ENCODE assay signal across 15 cellular contexts in genomic region chr19:45601115-45601514, GRCh38. TPM values are rescaled to one million over a fixed set of nuclear protein-coding genes. Genes with fewer than 3 reads are reported as not detected.
DNase-seq lines count a peak whose midpoint lies in the region; ATAC-seq, FAIRE-seq and TF ChIP-seq lines count a peak whose summit lies in the region.
"Had no signal": no experiment of that assay in that cellular context is flagged by ENCODE, and none has a peak within 500 bp of the region (broad histone marks: within the 10 kb centered on the region; RNA-seq: fewer than 3 reads in every experiment).

No MANE protein-coding gene starts in this region.

- peaks cover 4% of the 10 kb centered on the region for H3K36me3 Mint-ChIP-seq in activated CD4-positive, alpha-beta T cell treated with anti-CD3 and anti-CD28 coated beads, Interleukin-2, amount 10 ng/mL, durations not matched to agents 7 days and 5 days (ENCODE audit: low read depth)
- H3K36me3 Mint-ChIP-seq: stimulated activated memory B cell treated with anti-CD40 and anti-IgM and Interleukin-4, amounts not matched to agents 10 μg/mL and 1 μg/mL and 100 μg/mL, for 72 hours had no signal

- no peak for TF ChIP-seq RAD21 in SK-N-SH (IDR thresholded peaks at IDR 0.05; ENCODE audit: low read length)

- H3K9ac ChIP-seq in SK-N-SH (no peak overlapping the region), endothelial cell of umbilical vein (replicated peaks; ENCODE audit: extremely low read depth, insufficient read depth, low read length) (peak overlapping the region; percentile 66)
- H3K9ac ChIP-seq: KMS-11 had no signal

- no peaks in the 10 kb centered on the region for H3K9me3 Mint-ChIP-seq in activated CD4-positive, alpha-beta T cell treated with anti-CD3 and anti-CD28 coated beads, Interleukin-2, amount 10 ng/mL, durations not matched to agents 7 days and 5 days
- H3K9me3 Mint-ChIP-seq: stimulated activated memory B cell treated with anti-CD40 and anti-IgM and Interleukin-4, amounts not matched to agents 10 μg/mL and 1 μg/mL and 100 μg/mL, for 72 hours had no signal

- peaks cover 9% of the 10 kb centered on the region for H3F3A ChIP-seq in SK-N-SH (replicated peaks; ENCODE audit: insufficient read depth)

- peaks cover 69% of the 10 kb centered on the region for H3K27me3 Mint-ChIP-seq in activated CD4-positive, alpha-beta T cell treated with anti-CD3 and anti-CD28 coated beads, Interleukin-2, amount 10 ng/mL, durations not matched to agents 7 days and 5 days

- no peaks in the 10 kb centered on the region for H4K20me1 ChIP-seq in SK-N-SH (ENCODE audit: insufficient read depth)
- H4K20me1 ChIP-seq in endothelial cell of umbilical vein (replicated peaks; ENCODE audit: control insufficient read depth, extremely low read depth, insufficient read depth, low read length): no peaks in the 10 kb centered on the region

- DNase-seq in SK-N-SH (no peak), endothelial cell of umbilical vein (ENCODE audit: low read depth, low spot score) (peak; percentile 18), transverse colon (no peak), NCI-H1694 treated with DMSO at 0.1 percent for 48 hours (lab: John Stamatoyannopoulos, UW) (no peak)
- no peak for DNase-seq in activated CD4-positive, alpha-beta T cell treated with anti-CD3 and anti-CD28 coated beads, Interleukin-2, amount 10 ng/mL, durations not matched to agents 7 days and 5 days
- DNase-seq: activated T-cell treated with anti-CD3 and anti-CD28 coated beads, Interleukin-2, amount 50 U/mL, for 48 hours; NCI-H2029 had no signal

- H3K79me2 ChIP-seq in SK-N-SH (ENCODE audit: insufficient read depth) (no peaks in the 10 kb centered on the region), endothelial cell of umbilical vein (ENCODE audit: control insufficient read depth, insufficient read depth, low read length) (peaks cover 40% of the 10 kb centered on the region)

- no peak for TF ChIP-seq EP300 in SK-N-SH (IDR thresholded peaks at IDR 0.05; ENCODE audit: borderline replicate concordance in 1 of 2, low read depth in 1 of 2, low read length in 1 of 2)
- no peak for TF ChIP-seq EP300 in transverse colon (IDR thresholded peaks at IDR 0.05; ENCODE audit: low read depth)

- H3K36me3 ChIP-seq in SK-N-SH (replicated peaks in 1 of 2; ENCODE audit: control insufficient read depth in 1 of 2, insufficient read depth in 2 of 2, low read length in 1 of 2): no peaks in the 10 kb centered on the region
- no peaks in the 10 kb centered on the region for H3K36me3 ChIP-seq in endothelial cell of umbilical vein (ENCODE audit: control insufficient read depth in 2 of 2, extremely low read depth in 1 of 2, insufficient read depth in 2 of 2, low read length in 2 of 2)
- H3K36me3 ChIP-seq in mesodermal cell (ENCODE audit: control insufficient read depth, insufficient read depth, low read length): no peaks in the 10 kb centered on the region
- H3K36me3 ChIP-seq in transverse colon: no peaks in the 10 kb centered on the region
- H3K36me3 ChIP-seq: HAP-1 had no signal

- H3K9me3 ChIP-seq in SK-N-SH: no peaks in the 10 kb centered on the region
- H3K9me3 ChIP-seq in endothelial cell of umbilical vein (replicated peaks; ENCODE audit: control insufficient read depth, insufficient read depth, low read length): no peaks in the 10 kb centered on the region
- H3K9me3 ChIP-seq in mesodermal cell (ENCODE audit: control insufficient read depth, low read length): no peaks in the 10 kb centered on the region
- H3K9me3 ChIP-seq in transverse colon: no peaks in the 10 kb centered on the region
- H3K9me3 ChIP-seq: HAP-1 had no signal

- no peaks in the 10 kb centered on the region for H3K9me2 ChIP-seq in SK-N-SH

- no peak overlapping the region for H3K27ac ChIP-seq in SK-N-SH (ENCODE audit: low read depth in 2 of 2, low read length in 1 of 2)
- H3K27ac ChIP-seq in endothelial cell of umbilical vein (ENCODE audit: insufficient read depth, low read depth, low read length): peak overlapping the region; percentile 9
- no peak overlapping the region for H3K27ac ChIP-seq in mesodermal cell (ENCODE audit: low read depth, low read length, severe bottlenecking)
- peak overlapping the region in 3 of 4 donors; percentile 10 to 29 (median 28) for H3K27ac ChIP-seq in transverse colon
- H3K27ac ChIP-seq: 22Rv1, KMS-11 had no signal

- H3K4me3 Mint-ChIP-seq in activated CD4-positive, alpha-beta T cell treated with anti-CD3 and anti-CD28 coated beads, Interleukin-2, amount 10 ng/mL, durations not matched to agents 7 days and 5 days: no peak overlapping the region
- H3K4me3 Mint-ChIP-seq: stimulated activated memory B cell treated with anti-CD40 and anti-IgM and Interleukin-4, amounts not matched to agents 10 μg/mL and 1 μg/mL and 100 μg/mL, for 72 hours had no signal

- peaks cover 21% of the 10 kb centered on the region; the same call in 1 of the 2 replicates for H3K27me3 ChIP-seq in SK-N-SH (ENCODE audit: insufficient read depth)
- no peaks in the 10 kb centered on the region for H3K27me3 ChIP-seq in endothelial cell of umbilical vein (ENCODE audit: control insufficient read depth in 2 of 2, insufficient read depth in 2 of 2, low read length in 2 of 2)
- peaks cover 80% of the 10 kb centered on the region for H3K27me3 ChIP-seq in transverse colon

- H3K4me1 ChIP-seq in SK-N-SH (ENCODE audit: control insufficient read depth in 1 of 2, insufficient read depth in 2 of 2, low read depth in 1 of 2, low read length in 1 of 2) (peaks cover 0 to 7% of the 10 kb centered on the region in 2 experiments; a peak in 1 of 4 replicates), endothelial cell of umbilical vein (ENCODE audit: control insufficient read depth, extremely low read depth, insufficient read depth, low read length) (peaks cover 55% of the 10 kb centered on the region), mesodermal cell (ENCODE audit: control insufficient read depth, insufficient read depth, low read length, poor library complexity, severe bottlenecking) (peaks cover 23% of the 10 kb centered on the region), transverse colon (peaks cover 0 to 16% (median 2%) of the 10 kb centered on the region in 4 donors)
- H3K4me1 ChIP-seq: HAP-1 had no signal

- in situ Hi-C loops in transverse colon (cut with MboI; ENCODE audit: low pct_ligation_motif_present in 1 of 4, low pct_unique_long_range_greater_than_20kb in 1 of 4, low sequenced_read_pairs in 3 of 4): no loop called here

- H3K9me1 ChIP-seq in endothelial cell of umbilical vein (replicated peaks; ENCODE audit: control insufficient read depth, extremely low read depth, insufficient read depth, low read length): no peaks in the 10 kb centered on the region

- peak; percentile 85 for FAIRE-seq in endothelial cell of umbilical vein (lab: Jason Lieb, UNC)

- no peak overlapping the region for H2AFZ ChIP-seq in SK-N-SH (ENCODE audit: low read depth)
- H2AFZ ChIP-seq in endothelial cell of umbilical vein (ENCODE audit: low read depth, low read length): peak overlapping the region; percentile 76

- dilution Hi-C loops in endothelial cell of umbilical vein (cut with MboI; ENCODE audit: extremely low pct_ligation_motif_present, low sequenced_read_pairs): no loop called here

- H3K4me1 Mint-ChIP-seq in activated CD4-positive, alpha-beta T cell treated with anti-CD3 and anti-CD28 coated beads, Interleukin-2, amount 10 ng/mL, durations not matched to agents 7 days and 5 days: peaks cover 28% of the 10 kb centered on the region

- H3K4me3 ChIP-seq in SK-N-SH (ENCODE audit: low read depth in 2 of 2, low read length in 1 of 2) (no peak overlapping the region), endothelial cell of umbilical vein (replicated peaks in 1 of 3; ENCODE audit: insufficient read depth in 1 of 3, low read depth in 1 of 3, low read length in 3 of 3) (peak overlapping the region; percentile 53 to 84 (median 80)), mesodermal cell (ENCODE audit: extremely low read depth, insufficient read depth, low read length, poor library complexity, severe bottlenecking) (peak overlapping the region; percentile 39), transverse colon (peak overlapping the region in 2 of 4 donors; percentile 7 to 24)

- BruUV-seq in endothelial cell of umbilical vein (replicated peaks; lab: Mats Ljungman, UMichigan): no TSS peak

- TF ChIP-seq CTCF in SK-N-SH (IDR thresholded peaks at IDR 0.05) (no peak), endothelial cell of umbilical vein (IDR thresholded peaks at IDR 0.05; ENCODE audit: extremely low read depth in 1 of 2, insufficient read depth in 1 of 2, low read depth in 1 of 2, low read length in 2 of 2) (no peak), transverse colon (IDR thresholded peaks at IDR 0.05) (no peak)

- WGBS in SK-N-SH (ENCODE audit: low lambda C conversion rate): 44% methylated on average over 9 of the region's 10 CpGs
- 27 to 100% methylated on average over 1 to 3 of the region's 10 CpGs for WGBS in mesodermal cell (ENCODE audit: insufficient coverage in 2 of 2), 2 experiments
- 7 to 37% methylated on average over 3 to 10 of the region's 10 CpGs for WGBS in transverse colon (ENCODE audit: low coverage in 1 of 2), 2 donors

- POLR2A ChIA-PET in SK-N-SH (lab: Yijun Ruan, JAX) (no interaction called here), endothelial cell of umbilical vein (lab: Charles Lee) (no interaction called here)
- POLR2A ChIA-PET in activated CD4-positive, alpha-beta T cell treated with anti-CD3 and anti-CD28 coated beads, Interleukin-2, amount 10 ng/mL, durations not matched to agents 7 days and 5 days (lab: Charles Lee): no interaction called here

- intact Hi-C loops in endothelial cell of umbilical vein (cut with micrococcal nuclease): loop anchor here (1.0 kb wide), 1 partner anchor 9 kb away; no protein-coding TSS in a partner anchor
- intact Hi-C loops in transverse colon (cut with DNase I; ENCODE audit: low total_unique reads): no loop called here

- H3K4me2 ChIP-seq in SK-N-SH (peak overlapping the region; percentile 16; the same call in 1 of the 2 replicates), endothelial cell of umbilical vein (ENCODE audit: insufficient read depth, low read length) (peak overlapping the region; percentile 90)
- H3K4me2 ChIP-seq: KMS-11 had no signal

- CTCF ChIA-PET in SK-N-SH (lab: Yijun Ruan, JAX): interaction anchor here (0.6 to 3.0 kb wide), 3 partner anchors 42 to 537 kb away, joined by 3 to 10 read pairs (median 3); partner anchors contain the start of gene QPCTL
- CTCF ChIA-PET in endothelial cell of umbilical vein (lab: Charles Lee): interaction anchor here (0.8 to 2.1 kb wide), 5 partner anchors 15 to 122 kb away, joined by 3 to 23 read pairs (median 4); partner anchors contain the start of gene QPCTL
- CTCF ChIA-PET in activated CD4-positive, alpha-beta T cell treated with anti-CD3 and anti-CD28 coated beads, Interleukin-2, amount 10 ng/mL, durations not matched to agents 7 days and 5 days (lab: Charles Lee): interaction anchor here (1.6 kb wide), 1 partner anchor 41 kb away, joined by 5 read pairs; no protein-coding TSS in a partner anchor

- ATAC-seq in SK-N-SH treated with all-trans-retinoic acid at 6 μM for 48 hours (no peak), HG03460 (IDR thresholded peaks at IDR 0.05; ENCODE audit: unreplicated experiment) (no peak)
- ATAC-seq: activated CD4-positive, CD25-positive, alpha-beta regulatory T cell treated with anti-CD3 and anti-CD28 coated beads, Interleukin-2, amount 50 U/mL, for 24 hours; stimulated activated memory B cell treated with anti-CD40 and anti-IgM and Interleukin-4, amounts not matched to agents 10 μg/mL and 1 μg/mL and 100 μg/mL, for 72 hours had no signal

- no peak overlapping the region for H3K27ac Mint-ChIP-seq in activated CD4-positive, alpha-beta T cell treated with anti-CD3 and anti-CD28 coated beads, Interleukin-2, amount 10 ng/mL, durations not matched to agents 7 days and 5 days
- H3K27ac Mint-ChIP-seq: stimulated activated memory B cell treated with anti-CD40 and anti-IgM and Interleukin-4, amounts not matched to agents 10 μg/mL and 1 μg/mL and 100 μg/mL, for 72 hours had no signal

- TF ChIP-seq POLR2A in endothelial cell of umbilical vein (IDR thresholded peaks at IDR 0.05; ENCODE audit: low read depth, low read length) (no peak), transverse colon (IDR thresholded peaks at IDR 0.05) (no peak)

RNA-seq across cellular contexts. Expression of gene GPR4, which starts 0.9 kb away (rescaled TPM):
- polyA plus RNA-seq in SK-N-SH (2012; rRNA removed) (0.29 and 0.69 TPM in 2 replicates), endothelial cell of umbilical vein (13.4 and 17.9 TPM in 2 replicates)
- 0.54 and 0.55 TPM in 2 replicates for polyA plus RNA-seq in SK-N-SH (2012; cell fraction: cytosol; rRNA removed)
- polyA plus RNA-seq in SK-N-SH (2012; cell fraction: nucleus; rRNA removed): 0.38 and 0.69 TPM in 2 replicates
- total RNA-seq in endothelial cell of umbilical vein (26.7 and 30.3 TPM in 2 replicates), transverse colon (1 to 10 TPM in 1 of 4 donors, under 1 TPM in 3; 0.27 to 1.4 (median 0.43) TPM)
- 9.8 and 13.2 TPM in 2 replicates for polyA plus RNA-seq in endothelial cell of umbilical vein (2011; cell fraction: cytosol; rRNA removed)
- polyA plus RNA-seq in endothelial cell of umbilical vein (2011; cell fraction: nucleus; rRNA removed): 6.1 and 14.3 TPM in 2 replicates
- 13.1 and 37.5 TPM in 2 replicates for polyA plus RNA-seq in endothelial cell of umbilical vein (2012)
- 5.6 and 6.7 TPM in 2 replicates for polyA minus RNA-seq in endothelial cell of umbilical vein
- polyA minus RNA-seq in endothelial cell of umbilical vein (2011; cell fraction: cytosol; rRNA and poly(A)+ RNA removed): not detected
- 3.5 and 6.2 TPM in 2 replicates for polyA minus RNA-seq in endothelial cell of umbilical vein (2011; cell fraction: nucleus; rRNA and poly(A)+ RNA removed)
- polyA plus RNA-seq in mesodermal cell (2013, experiment 1 of 2): 8.4 TPM
- 6.2 TPM for polyA plus RNA-seq in mesodermal cell (2013, experiment 2 of 2)
- total RNA-seq in activated CD4-positive, alpha-beta T cell treated with anti-CD3 and anti-CD28 coated beads, Interleukin-2, amount 10 ng/mL, durations not matched to agents 7 days and 5 days: not detected

RNA-seq across cellular contexts. Expression of gene OPA3, which starts 16.5 kb away (rescaled TPM):
- 10.0 and 11.1 TPM in 2 replicates for polyA plus RNA-seq in SK-N-SH (2012; rRNA removed)
- 6.0 and 6.6 TPM in 2 replicates for polyA plus RNA-seq in SK-N-SH (2012; cell fraction: cytosol; rRNA removed)
- 10.7 and 12.1 TPM in 2 replicates for polyA plus RNA-seq in SK-N-SH (2012; cell fraction: nucleus; rRNA removed)
- 13.8 and 15.4 TPM in 2 replicates for total RNA-seq in endothelial cell of umbilical vein
- 16.0 and 17.1 TPM in 2 replicates for polyA plus RNA-seq in endothelial cell of umbilical vein
- 14.5 and 14.6 TPM in 2 replicates for polyA plus RNA-seq in endothelial cell of umbilical vein (2011; cell fraction: cytosol; rRNA removed)
- polyA plus RNA-seq in endothelial cell of umbilical vein (2011; cell fraction: nucleus; rRNA removed): 8.3 and 8.4 TPM in 2 replicates
- 7.5 and 9.7 TPM in 2 replicates for polyA plus RNA-seq in endothelial cell of umbilical vein (2012)
- polyA minus RNA-seq in endothelial cell of umbilical vein: 15.8 and 23.6 TPM in 2 replicates
- 3.9 TPM for polyA minus RNA-seq in endothelial cell of umbilical vein (2011; cell fraction: cytosol; rRNA and poly(A)+ RNA removed)
- polyA minus RNA-seq in endothelial cell of umbilical vein (2011; cell fraction: nucleus; rRNA and poly(A)+ RNA removed): 6.0 and 8.0 TPM in 2 replicates
- 9.1 TPM for polyA plus RNA-seq in mesodermal cell (2013, experiment 1 of 2)
- 7.6 TPM for polyA plus RNA-seq in mesodermal cell (2013, experiment 2 of 2)
- total RNA-seq in transverse colon: 10 to 100 TPM in 1 of 4 donors, 1 to 10 TPM in 3; 6.7 to 10.8 (median 8.6) TPM
- 10 to 100 TPM; 12.6 to 13.4 TPM for total RNA-seq in activated CD4-positive, alpha-beta T cell treated with anti-CD3 and anti-CD28 coated beads, Interleukin-2, amount 10 ng/mL, durations not matched to agents 7 days and 5 days

RNA-seq across cellular contexts. Expression of gene EML2, which starts 38.1 kb away (rescaled TPM):
- 10.3 and 12.4 TPM in 2 replicates for polyA plus RNA-seq in SK-N-SH (2012; rRNA removed)
- 4.0 and 7.6 TPM in 2 replicates for polyA plus RNA-seq in SK-N-SH (2012; cell fraction: cytosol; rRNA removed)
- polyA plus RNA-seq in SK-N-SH (2012; cell fraction: nucleus; rRNA removed): 24.4 and 27.6 TPM in 2 replicates
- 27.4 and 28.9 TPM in 2 replicates for total RNA-seq in endothelial cell of umbilical vein
- polyA plus RNA-seq in endothelial cell of umbilical vein: 23.3 and 23.8 TPM in 2 replicates
- polyA plus RNA-seq in endothelial cell of umbilical vein (2011; cell fraction: cytosol; rRNA removed): 13.7 and 15.6 TPM in 2 replicates
- 88.8 and 100 TPM in 2 replicates for polyA plus RNA-seq in endothelial cell of umbilical vein (2011; cell fraction: nucleus; rRNA removed)
- polyA plus RNA-seq in endothelial cell of umbilical vein (2012): 17.1 and 22.3 TPM in 2 replicates
- 22.2 and 38.8 TPM in 2 replicates for polyA minus RNA-seq in endothelial cell of umbilical vein
- polyA minus RNA-seq in endothelial cell of umbilical vein (2011; cell fraction: cytosol; rRNA and poly(A)+ RNA removed): 28.3 TPM
- 18.9 and 24.5 TPM in 2 replicates for polyA minus RNA-seq in endothelial cell of umbilical vein (2011; cell fraction: nucleus; rRNA and poly(A)+ RNA removed)
- 29.1 TPM for polyA plus RNA-seq in mesodermal cell (2013, experiment 1 of 2)
- polyA plus RNA-seq in mesodermal cell (2013, experiment 2 of 2): 27.9 TPM
- 10 to 100 TPM; 40.8 to 64.3 (median 60.0) TPM for total RNA-seq in transverse colon
- total RNA-seq in activated CD4-positive, alpha-beta T cell treated with anti-CD3 and anti-CD28 coated beads, Interleukin-2, amount 10 ng/mL, durations not matched to agents 7 days and 5 days: 10 to 100 TPM; 80.7 to 87.3 TPM

Comparison
In these comparisons a context has a peak if more than half of its experiments do, and no peak if none do; other contexts are left out.
1. H3K27ac ChIP-seq: peak in endothelial cell of umbilical vein (single experiment) and transverse colon (3 of 4); none in SK-N-SH (0 of 2) and mesodermal cell (single experiment).
2. H3K4me3 ChIP-seq: peak in endothelial cell of umbilical vein (3 of 3) and mesodermal cell (single experiment); none in SK-N-SH (0 of 2).
3. RNA of gene GPR4, which starts 0.9 kb away (total RNA-seq): 26.7 to 30.3 TPM in endothelial cell of umbilical vein; 0.27 to 1.4 TPM in transverse colon and not detected in activated CD4-positive, alpha-beta T cell treated with anti-CD3 and anti-CD28 coated beads, Interleukin-2, amount 10 ng/mL, durations not matched to agents 7 days and 5 days; every median in the first group is over 10 times any median in the second.